1 cellular context compared by ENCODE assay signal in genomic region chr19:8158411-8159074, GRCh38.
TF ChIP-seq lines count a peak whose summit lies in the region.

No MANE protein-coding gene starts in this region.

TF ChIP-seq in HepG2, 621 proteins besides CTCF, POLR2A, EP300 and RAD21 (continued from another document):
- TF ChIP-seq ZMYM3 (CRISPR knock-in tag; IDR thresholded peaks at IDR 0.05) (peak; percentile 100), ELF3 (CRISPR knock-in tag; IDR thresholded peaks at IDR 0.05) (peak; percentile 77), RXRB (CRISPR knock-in tag; IDR thresholded peaks at IDR 0.05; ENCODE audit: borderline replicate concordance) (peak; percentile 56; the same call in 1 of the 2 replicates), MAZ (IDR thresholded peaks at IDR 0.05; ENCODE audit: borderline replicate concordance, low read depth, low read length) (peak; percentile 50; the same call in 1 of the 2 replicates), MAZ (CRISPR knock-in tag; IDR thresholded peaks at IDR 0.05; ENCODE audit: low read depth) (no peak), HDAC6 (IDR thresholded peaks at IDR 0.05; ENCODE audit: low read depth, low read length) (no peak), PRDM15 (CRISPR knock-in tag; IDR thresholded peaks at IDR 0.05) (no peak), RNF2 (conservative IDR thresholded peaks at IDR 0.05; ENCODE audit: low read depth) (no peak), TRIM22 (IDR thresholded peaks at IDR 0.05) (no peak), E2F2 (CRISPR knock-in tag; IDR thresholded peaks at IDR 0.05; ENCODE audit: borderline replicate concordance) (0 out of 2 replicates have a peak, but pooled peaks have one; percentile 38), FOXA3 (CRISPR knock-in tag; IDR thresholded peaks at IDR 0.05) (peak; percentile 44; the same call in 1 of the 2 replicates), TIGD3 (CRISPR knock-in tag; IDR thresholded peaks at IDR 0.05; ENCODE audit: borderline replicate concordance) (no peak), ZNF121 (CRISPR knock-in tag; IDR thresholded peaks at IDR 0.05) (peak; percentile 49), ATF1 (CRISPR knock-in tag; IDR thresholded peaks at IDR 0.05) (no peak), ZNF205 (CRISPR knock-in tag; IDR thresholded peaks at IDR 0.05) (peak; percentile 63; the same call in 1 of the 2 replicates), RCOR2 (CRISPR knock-in tag; IDR thresholded peaks at IDR 0.05) (peak; percentile 97), CHD4 (IDR thresholded peaks at IDR 0.05; ENCODE audit: borderline replicate concordance, low read length) (peak; percentile 98), FOXK1 (CRISPR knock-in tag; IDR thresholded peaks at IDR 0.05; ENCODE audit: borderline replicate concordance, low read depth) (peak; percentile 26; the same call in 1 of the 2 replicates), PHF5A (CRISPR knock-in tag; IDR thresholded peaks at IDR 0.05; ENCODE audit: low read depth, unreplicated experiment) (no peak), SIN3B (IDR thresholded peaks at IDR 0.05; ENCODE audit: low read length) (peak; percentile 66; the same call in 1 of the 2 replicates), NR2F1 (CRISPR knock-in tag; IDR thresholded peaks at IDR 0.05) (no peak), ZNF770 (CRISPR knock-in tag; IDR thresholded peaks at IDR 0.05) (peak; percentile 50; the same call in 1 of the 2 replicates), HDAC2 (CRISPR knock-in tag; IDR thresholded peaks at IDR 0.05) (peak; percentile 81), HNF1B (CRISPR knock-in tag; IDR thresholded peaks at IDR 0.05) (peak; percentile 61), ZFP1 (CRISPR knock-in tag; IDR thresholded peaks at IDR 0.05) (0 out of 2 replicates have a peak, but pooled peaks have one; percentile 54), SP1 (IDR thresholded peaks at IDR 0.05) (no peak), SP1 (CRISPR knock-in tag; IDR thresholded peaks at IDR 0.05) (0 out of 2 replicates have a peak, but pooled peaks have one; percentile 32), ZNF629 (CRISPR knock-in tag; conservative IDR thresholded peaks at IDR 0.05) (0 out of 2 replicates have a peak, but pooled peaks have one; percentile 26), TFAP4 (IDR thresholded peaks at IDR 0.05; ENCODE audit: borderline replicate concordance, low read depth) (0 out of 2 replicates have a peak, but pooled peaks have one; percentile 22), TBX2 (CRISPR knock-in tag; IDR thresholded peaks at IDR 0.05; ENCODE audit: borderline replicate concordance) (no peak), ZNF547 (CRISPR knock-in tag; IDR thresholded peaks at IDR 0.05) (no peak), ARNTL (CRISPR knock-in tag; IDR thresholded peaks at IDR 0.05) (0 out of 2 replicates have a peak, but pooled peaks have one; percentile 33)
